26 cellular contexts compared by ENCODE assay signal in the genomic region with DNA sequence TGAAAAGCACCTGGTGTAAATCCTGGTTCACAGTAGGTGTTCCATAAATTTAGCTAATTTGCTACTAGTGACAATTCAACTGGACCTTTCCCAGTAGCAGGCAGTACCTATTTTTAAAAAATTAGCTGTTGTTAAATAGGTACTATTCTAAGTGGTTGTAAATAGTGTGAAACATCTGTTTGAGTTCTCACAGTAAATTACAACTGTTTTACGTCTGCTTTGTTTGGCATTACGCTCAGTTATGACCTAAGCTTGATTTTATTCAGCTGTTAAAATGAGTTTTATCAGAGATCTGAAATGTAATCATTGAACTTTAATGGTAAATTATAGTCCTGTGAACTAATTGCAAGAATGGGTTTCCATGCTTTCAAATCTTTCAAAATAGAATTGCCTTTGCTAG.
"Had no signal": no experiment of that assay in that cellular context is flagged by ENCODE, and none has a peak within 500 bp of the region (broad histone marks: within the 10 kb centered on the region; RNA-seq: fewer than 3 reads in every experiment).

No MANE protein-coding gene starts in this region.

- H3K27me3 ChIP-seq: esophagus squamous epithelium, right lobe of liver, tibial nerve, upper lobe of left lung had no signal

- ATAC-seq: effector memory CD8-positive, alpha-beta T cell; left ventricle myocardium superior; natural killer cell; right lobe of liver; stimulated activated naive B cell treated with anti-CD40 and anti-IgM and Interleukin-4, amounts not matched to agents 10 μg/mL and 1 μg/mL and 100 μg/mL, for 72 hours had no signal

- H3K27ac ChIP-seq: esophagus squamous epithelium, parathyroid adenoma, right lobe of liver, thoracic aorta, tibial nerve, upper lobe of left lung had no signal

- H3K4me1 ChIP-seq: esophagus squamous epithelium, parathyroid adenoma, right lobe of liver, tibial nerve, upper lobe of left lung had no signal

- H3K9me3 Mint-ChIP-seq: effector memory CD8-positive, alpha-beta T cell; immature natural killer cell; memory B cell; natural killer cell; stimulated activated naive B cell treated with anti-CD40 and anti-IgM and Interleukin-4, amounts not matched to agents 10 μg/mL and 1 μg/mL and 100 μg/mL, for 72 hours; stimulated activated naive CD8-positive, alpha-beta T cell treated with anti-CD3 and anti-CD28 coated beads, Interleukin-15, Interleukin-2, amounts not matched to agents 100 ng/mL and 50 ng/mL, for 24 hours had no signal

- H3K4me1 Mint-ChIP-seq: immature natural killer cell; memory B cell; stimulated activated naive B cell treated with anti-CD40 and anti-IgM and Interleukin-4, amounts not matched to agents 10 μg/mL and 1 μg/mL and 100 μg/mL, for 72 hours had no signal

- H3K9me3 ChIP-seq: esophagus squamous epithelium, right lobe of liver, thoracic aorta, tibial nerve, upper lobe of left lung had no signal

- H3K4me3 Mint-ChIP-seq: effector memory CD8-positive, alpha-beta T cell; immature natural killer cell; memory B cell; natural killer cell; stimulated activated naive B cell treated with anti-CD40 and anti-IgM and Interleukin-4, amounts not matched to agents 10 μg/mL and 1 μg/mL and 100 μg/mL, for 72 hours; stimulated activated naive CD8-positive, alpha-beta T cell treated with anti-CD3 and anti-CD28 coated beads, Interleukin-15, Interleukin-2, amounts not matched to agents 100 ng/mL and 50 ng/mL, for 24 hours had no signal

- DNase-seq: cortex of kidney; effector memory CD8-positive, alpha-beta T cell; erythroblast; esophagus squamous epithelium; foreskin melanocyte; glutamatergic neuron; hypothalamus; immature natural killer cell; islet precursor cell; kidney glomerular epithelial cell; left ventricle myocardium superior; natural killer cell; occipital lobe; right lobe of liver; small intestine; stimulated activated CD4-positive, alpha-beta T cell treated with anti-CD3 and anti-CD28 coated beads, Interleukin-15, amount 100 ng/mL, for 24 hours; stimulated activated CD4-positive, alpha-beta T cell treated with anti-CD3 and anti-CD28 coated beads, Interleukin-2, amount 100 ng/mL, for 48 hours; stimulated activated naive B cell treated with anti-CD40 and anti-IgM and Interleukin-4, amounts not matched to agents 10 μg/mL and 1 μg/mL and 100 μg/mL, for 72 hours; upper lobe of left lung had no signal

- H3K27ac Mint-ChIP-seq: immature natural killer cell; memory B cell; natural killer cell; progenitor cell of endocrine pancreas; stimulated activated naive CD8-positive, alpha-beta T cell treated with anti-CD3 and anti-CD28 coated beads, Interleukin-15, Interleukin-2, amounts not matched to agents 100 ng/mL and 50 ng/mL, for 24 hours had no signal

- H3K4me3 ChIP-seq: esophagus squamous epithelium, lung, right lobe of liver, thoracic aorta, tibial nerve, upper lobe of left lung had no signal

- H3K27me3 Mint-ChIP-seq: effector memory CD8-positive, alpha-beta T cell; memory B cell; progenitor cell of endocrine pancreas; stimulated activated naive B cell treated with anti-CD40 and anti-IgM and Interleukin-4, amounts not matched to agents 10 μg/mL and 1 μg/mL and 100 μg/mL, for 72 hours; stimulated activated naive CD8-positive, alpha-beta T cell treated with anti-CD3 and anti-CD28 coated beads, Interleukin-15, Interleukin-2, amounts not matched to agents 100 ng/mL and 50 ng/mL, for 24 hours had no signal
